ENCODE assay signal across 19 cellular contexts in the genomic region with DNA sequence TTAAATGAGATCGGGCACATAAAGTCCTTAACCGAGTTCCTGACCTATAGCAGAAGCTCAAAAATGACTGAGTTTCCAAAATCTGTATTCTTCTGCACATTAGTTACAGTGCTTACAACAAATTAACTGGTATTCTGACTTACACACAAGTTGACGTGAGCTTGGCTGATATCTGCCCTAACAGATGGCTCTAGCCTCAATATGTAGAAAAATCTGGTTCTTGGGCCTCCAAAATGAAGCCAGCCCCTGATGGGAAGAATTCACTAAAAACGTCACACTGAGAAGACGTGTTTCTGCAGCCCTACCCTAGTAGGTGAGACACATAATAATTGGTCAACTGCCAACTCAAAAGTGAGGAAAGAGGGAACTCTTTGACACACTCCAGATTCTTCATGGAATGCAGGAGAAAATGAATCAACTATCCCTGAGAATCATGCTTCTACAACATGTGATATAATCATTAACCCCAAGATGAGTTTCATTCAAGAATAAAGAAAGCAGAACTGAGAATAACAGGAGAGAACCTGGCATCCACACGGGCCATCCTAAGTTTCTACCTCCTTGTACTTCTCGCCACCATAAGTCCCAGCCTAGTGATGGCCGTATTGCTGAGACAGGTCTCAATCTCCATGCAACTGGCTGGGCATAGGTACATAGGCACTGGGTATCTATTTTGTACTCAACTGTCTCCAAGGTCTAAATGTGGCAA.
"Had no signal": no experiment of that assay in that cellular context is flagged by ENCODE, and none has a peak within 500 bp of the region (broad histone marks: within the 10 kb centered on the region; RNA-seq: fewer than 3 reads in every experiment).

No MANE protein-coding gene starts in this region.

- H3K27ac ChIP-seq: epithelial cell of prostate, gastrocnemius medialis, heart right ventricle, psoas muscle, sigmoid colon, spleen, stomach, upper lobe of left lung had no signal

- H3K4me3 Mint-ChIP-seq: activated CD4-positive, alpha-beta T cell treated with anti-CD3 and anti-CD28 coated beads, Interleukin-2, amount 10 ng/mL, durations not matched to agents 7 days and 5 days; activated naive CD8-positive, alpha-beta T cell treated with anti-CD3 and anti-CD28 coated beads, Interleukin-2, amount 10 ng/mL, durations not matched to agents 7 days and 5 days; dendritic cell treated with granulocyte-macrophage colony-stimulating factor and Interleukin-4, amounts not matched to agents 40 ng/mL and 50 ng/mL, for 4 days; effector memory CD8-positive, alpha-beta T cell; neural crest cell had no signal

- DNase-seq: activated CD4-positive, alpha-beta T cell treated with anti-CD3 and anti-CD28 coated beads, Interleukin-2, amount 10 ng/mL, durations not matched to agents 7 days and 5 days; activated CD4-positive, CD25-positive, alpha-beta regulatory T cell; activated CD8-positive, alpha-beta memory T cell treated with anti-CD3 and anti-CD28 coated beads for 24 hours; activated naive CD8-positive, alpha-beta T cell treated with anti-CD3 and anti-CD28 coated beads, Interleukin-2, amount 10 ng/mL, durations not matched to agents 7 days and 5 days; anterior cingulate cortex; cerebellar nuclear complex; effector memory CD8-positive, alpha-beta T cell; gastrocnemius medialis; heart right ventricle; psoas muscle; sigmoid colon; spleen; stomach; T-helper 2 cell; testis; upper lobe of left lung had no signal

- H3K4me1 Mint-ChIP-seq: activated CD4-positive, alpha-beta T cell treated with anti-CD3 and anti-CD28 coated beads, Interleukin-2, amount 10 ng/mL, durations not matched to agents 7 days and 5 days; activated naive CD8-positive, alpha-beta T cell treated with anti-CD3 and anti-CD28 coated beads, Interleukin-2, amount 10 ng/mL, durations not matched to agents 7 days and 5 days; neural crest cell had no signal

- H3K4me1 ChIP-seq: gastrocnemius medialis had no signal

- H3K27me3 Mint-ChIP-seq: activated CD4-positive, alpha-beta T cell treated with anti-CD3 and anti-CD28 coated beads, Interleukin-2, amount 10 ng/mL, durations not matched to agents 7 days and 5 days; activated naive CD8-positive, alpha-beta T cell treated with anti-CD3 and anti-CD28 coated beads, Interleukin-2, amount 10 ng/mL, durations not matched to agents 7 days and 5 days; dendritic cell treated with granulocyte-macrophage colony-stimulating factor and Interleukin-4, amounts not matched to agents 40 ng/mL and 50 ng/mL, for 4 days; effector memory CD8-positive, alpha-beta T cell had no signal

- H3K4me3 ChIP-seq: gastrocnemius medialis, heart right ventricle, psoas muscle, sigmoid colon, spleen, stomach, testis, upper lobe of left lung had no signal

- H3K9me3 ChIP-seq: gastrocnemius medialis, heart right ventricle, psoas muscle, sigmoid colon, spleen, stomach, testis, upper lobe of left lung had no signal

- H3K27ac Mint-ChIP-seq: activated CD4-positive, alpha-beta T cell treated with anti-CD3 and anti-CD28 coated beads, Interleukin-2, amount 10 ng/mL, durations not matched to agents 7 days and 5 days; activated naive CD8-positive, alpha-beta T cell treated with anti-CD3 and anti-CD28 coated beads, Interleukin-2, amount 10 ng/mL, durations not matched to agents 7 days and 5 days; dendritic cell treated with granulocyte-macrophage colony-stimulating factor and Interleukin-4, amounts not matched to agents 40 ng/mL and 50 ng/mL, for 4 days; effector memory CD8-positive, alpha-beta T cell had no signal

- ATAC-seq: effector memory CD8-positive, alpha-beta T cell; gastrocnemius medialis; heart right ventricle; psoas muscle had no signal

- H3K27me3 ChIP-seq: gastrocnemius medialis, heart right ventricle, sigmoid colon, spleen, stomach, testis, upper lobe of left lung had no signal

- H3K36me3 ChIP-seq: gastrocnemius medialis, heart right ventricle, sigmoid colon, upper lobe of left lung had no signal
